In the genomic region with DNA sequence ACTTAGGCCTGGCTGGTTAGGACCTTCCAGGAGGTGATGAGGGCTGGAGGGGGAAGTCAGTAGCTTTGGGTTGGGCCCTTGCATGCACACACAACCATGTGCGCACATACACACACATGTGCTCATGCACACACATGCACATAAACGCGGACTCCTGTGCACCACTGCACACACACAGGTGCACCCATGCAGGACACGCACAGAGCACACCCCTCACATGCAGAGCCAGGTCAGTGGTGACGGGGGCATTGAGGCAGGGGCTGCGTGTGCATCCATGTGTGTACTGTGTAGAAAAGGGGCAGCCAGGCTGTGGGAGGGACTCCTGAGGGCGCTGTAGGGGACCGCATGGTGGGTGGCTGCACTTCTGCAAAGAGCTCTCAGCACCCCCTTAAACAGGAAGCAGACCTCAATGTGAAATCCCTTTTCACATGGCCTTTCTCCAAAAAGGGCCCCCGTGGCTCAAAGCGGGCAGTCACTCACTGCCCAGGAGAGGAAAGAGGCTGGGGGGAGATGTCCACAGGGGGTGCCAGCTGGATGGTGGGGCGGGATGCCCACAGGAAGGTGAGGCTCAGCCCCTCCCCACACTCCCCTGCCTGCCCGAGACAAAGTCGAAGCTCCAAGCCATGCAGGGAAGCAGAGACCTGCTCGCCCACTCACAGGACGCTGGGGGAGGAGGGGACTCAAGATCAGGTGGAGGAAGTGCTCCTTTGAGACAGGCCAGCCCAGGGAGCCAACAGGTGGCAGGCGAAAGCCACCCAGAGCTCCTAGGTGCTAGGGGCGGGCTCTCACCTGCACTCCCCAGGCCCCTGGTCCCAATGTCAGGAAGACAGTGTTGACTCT, we compare ENCODE assay signal across 9 cellular contexts.
A peak's percentile ranks its signal among the peaks of the same experiment; 100 is the strongest.
DNase-seq lines count a peak whose midpoint lies in the region; ATAC-seq and TF ChIP-seq lines count a peak whose summit lies in the region.
"Had no signal": no experiment of that assay in that cellular context is flagged by ENCODE, and none has a peak within 500 bp of the region (broad histone marks: within the 10 kb centered on the region; RNA-seq: fewer than 3 reads in every experiment).

No MANE protein-coding gene starts in this region.

- H3K36me3 Mint-ChIP-seq in CD8-positive, alpha-beta T cell = peaks cover 74% of the 10 kb centered on the region
- H3K36me3 Mint-ChIP-seq in effector memory CD8-positive, alpha-beta T cell (ENCODE audit: insufficient read depth) = peaks cover 68% of the 10 kb centered on the region

- no peaks in the 10 kb centered on the region for H3K9me3 ChIP-seq in CD8-positive, alpha-beta T cell (ENCODE audit: low read length)
- no peaks in the 10 kb centered on the region for H3K9me3 ChIP-seq in uterus
- H3K9me3 ChIP-seq in A673 (ENCODE audit: low read depth, low read length, poor library complexity, severe bottlenecking) = no peaks in the 10 kb centered on the region

- TF ChIP-seq POLR2A in NB4 (IDR thresholded peaks at IDR 0.05; ENCODE audit: extremely low read depth, insufficient read length) = no peak
- no peak for TF ChIP-seq POLR2A in uterus (IDR thresholded peaks at IDR 0.05)

- TF ChIP-seq CTCF in CD8-positive, alpha-beta T cell (IDR thresholded peaks at IDR 0.05) = peak; percentile 15
- TF ChIP-seq CTCF in GM20000 (IDR thresholded peaks at IDR 0.05; ENCODE audit: extremely low read depth, missing control alignments) = peak; percentile 18
- TF ChIP-seq CTCF in NB4 (IDR thresholded peaks at IDR 0.05; ENCODE audit: low read depth, low read length) = no peak
- TF ChIP-seq CTCF in uterus (IDR thresholded peaks at IDR 0.05) = no peak
- TF ChIP-seq CTCF in A673 (conservative IDR thresholded peaks at IDR 0.05; ENCODE audit: low read depth, low read length) = no peak

- POLR2A ChIA-PET in CD8-positive, alpha-beta T cell (lab: Charles Lee) = interaction anchor here (0.7 to 1.9 kb wide), 8 partner anchors 10 to 94 kb away, joined by 3 to 10 read pairs (median 4); partner anchors contain the start of gene ITPKB
- POLR2A ChIA-PET in A673 (lab: Charles Lee; ENCODE audit: low non-redundant PET) = no interaction called here

- in situ Hi-C loops in G401 (cut with HindIII; ENCODE audit: low sequenced_read_pairs) = no loop called here

- H3K4me3 ChIP-seq in CD8-positive, alpha-beta T cell (ENCODE audit: low read depth, low read length) = peak overlapping the region; percentile 5
- H3K4me3 ChIP-seq in NB4 (ENCODE audit: low read depth, low read length) (peak overlapping the region; percentile 16), uterus (no peak overlapping the region), A673 (ENCODE audit: low read depth, low read length, poor library complexity, severe bottlenecking) (no peak overlapping the region)
- H3K4me3 ChIP-seq: lung had no signal

- DNase-seq in CD8-positive, alpha-beta T cell = peak in 4 of 7 experiments; percentile 48 to 66 (median 56)
- peak; percentile 75 for DNase-seq in GM20000 (ENCODE audit: low spot score)
- peak; percentile 93 for DNase-seq in NB4 (ENCODE audit: low read depth)
- no peak for DNase-seq in effector memory CD8-positive, alpha-beta T cell
- DNase-seq in uterus = peak; percentile 16 to 18
- no peak for DNase-seq in G401 (ENCODE audit: low spot score)
- no peak for DNase-seq in superior temporal gyrus (ENCODE audit: extremely low spot score)
- DNase-seq in A673 (ENCODE audit: low spot score) = no peak

- peaks cover 77% of the 10 kb centered on the region for H3K36me3 ChIP-seq in CD8-positive, alpha-beta T cell (ENCODE audit: insufficient read depth, low read length)
- H3K36me3 ChIP-seq in uterus (no peaks in the 10 kb centered on the region), A673 (ENCODE audit: insufficient read depth, low read length, poor library complexity, severe bottlenecking) (no peaks in the 10 kb centered on the region)

- no peaks in the 10 kb centered on the region for H3K9me3 Mint-ChIP-seq in CD8-positive, alpha-beta T cell
- no peaks in the 10 kb centered on the region for H3K9me3 Mint-ChIP-seq in effector memory CD8-positive, alpha-beta T cell

- peak overlapping the region; percentile 89 for H3K27ac Mint-ChIP-seq in CD8-positive, alpha-beta T cell
- H3K27ac Mint-ChIP-seq in effector memory CD8-positive, alpha-beta T cell = peak overlapping the region; percentile 92

- peak; percentile 37 for ATAC-seq in CD8-positive, alpha-beta T cell
- peak; percentile 61 for ATAC-seq in effector memory CD8-positive, alpha-beta T cell (replicated peaks)

- no peaks in the 10 kb centered on the region for H3K27me3 Mint-ChIP-seq in CD8-positive, alpha-beta T cell (ENCODE audit: low read depth)
- H3K27me3 Mint-ChIP-seq in effector memory CD8-positive, alpha-beta T cell = no peaks in the 10 kb centered on the region

- peaks cover 60% of the 10 kb centered on the region for H3K4me1 Mint-ChIP-seq in CD8-positive, alpha-beta T cell (ENCODE audit: low read depth)
- peaks cover 42 to 43% of the 10 kb centered on the region in 2 donors for H3K4me1 Mint-ChIP-seq in effector memory CD8-positive, alpha-beta T cell (ENCODE audit: low read depth in 2 of 2)

- CTCF ChIA-PET in CD8-positive, alpha-beta T cell (lab: Charles Lee) = interaction anchor here (0.7 to 4.9 kb wide), 15 partner anchors 10 to 189 kb away, joined by 3 to 33 read pairs (median 6); no protein-coding TSS in a partner anchor
- CTCF ChIA-PET in A673 (lab: Charles Lee) = no interaction called here

- peak overlapping the region; percentile 54 for H3K4me3 Mint-ChIP-seq in CD8-positive, alpha-beta T cell
- peak overlapping the region; percentile 39 to 72 for H3K4me3 Mint-ChIP-seq in effector memory CD8-positive, alpha-beta T cell

- H3K27ac ChIP-seq in CD8-positive, alpha-beta T cell (ENCODE audit: low read depth, low read length) = peak overlapping the region; percentile 25
- H3K27ac ChIP-seq in uterus (peak overlapping the region; percentile 73 to 83), A673 (ENCODE audit: low read depth, low read length, poor library complexity, severe bottlenecking) (no peak overlapping the region)

- no peaks in the 10 kb centered on the region for H3K27me3 ChIP-seq in CD8-positive, alpha-beta T cell (ENCODE audit: insufficient read depth, low read length)
- H3K27me3 ChIP-seq in uterus (no peaks in the 10 kb centered on the region), A673 (replicated peaks; ENCODE audit: insufficient read depth, low read depth, low read length, poor library complexity) (no peaks in the 10 kb centered on the region)

- peaks cover 57% of the 10 kb centered on the region for H3K4me1 ChIP-seq in CD8-positive, alpha-beta T cell (ENCODE audit: insufficient read depth, low read length)
- H3K4me1 ChIP-seq in uterus = peaks cover 0 to 7% of the 10 kb centered on the region in 2 donors
- no peaks in the 10 kb centered on the region for H3K4me1 ChIP-seq in A673 (ENCODE audit: insufficient read depth, low read length, poor library complexity, severe bottlenecking)

- BruUV-seq in A673 (replicated peaks; lab: Mats Ljungman, UMichigan) = no TSS peak

- intact Hi-C loops in CD8-positive, alpha-beta T cell (cut with DNase I, micrococcal nuclease) = loop anchor here in 1 of 2 experiments (2.0 kb wide), 1 partner anchor 43 kb away; no protein-coding TSS in a partner anchor
- intact Hi-C loops in uterus (cut with DNase I; ENCODE audit: low total_unique reads) = loop anchor here (5.0 kb wide), 1 partner anchor 93 kb away; the partner anchor contains the start of gene ITPKB
- intact Hi-C loops in A673 (cut with micrococcal nuclease; ENCODE audit: unreplicated experiment) = no loop called here

Comparison
In these comparisons a context has a peak if more than half of its experiments do, and no peak if none do; other contexts are left out.
1. DNase-seq: peak in CD8-positive, alpha-beta T cell (4 of 7), GM20000 (single experiment), NB4 (single experiment) and uterus (2 of 2); none in effector memory CD8-positive, alpha-beta T cell (0 of 3), G401 (single experiment), superior temporal gyrus (single experiment) and A673 (single experiment).
2. H3K4me3 ChIP-seq: peak in CD8-positive, alpha-beta T cell (single experiment) and NB4 (single experiment); none in uterus (0 of 2) and A673 (single experiment).
3. CTCF ChIP-seq: peak in CD8-positive, alpha-beta T cell (single experiment) and GM20000 (single experiment); none in NB4 (single experiment), uterus (0 of 4) and A673 (single experiment).